Comparison of ENCODE assay signal across 27 cellular contexts in genomic region chr2:46376586-46377286, GRCh38.
DNase-seq lines count a peak whose midpoint lies in the region; ATAC-seq and TF ChIP-seq lines count a peak whose summit lies in the region.
"Had no signal": no experiment of that assay in that cellular context is flagged by ENCODE, and none has a peak within 500 bp of the region (broad histone marks: within the 10 kb centered on the region; RNA-seq: fewer than 3 reads in every experiment).

No MANE protein-coding gene starts in this region.

- H3K9ac ChIP-seq in neural progenitor cell = no peak overlapping the region
- H3K9ac ChIP-seq: BLaER1 treated with 17β-estradiol and CSF1 and Interleukin-3, amounts not matched to agents 10 nM and 100 nM had no signal

- H4K20me1 ChIP-seq in neural progenitor cell (ENCODE audit: low read depth) = no peaks in the 10 kb centered on the region
- H4K20me1 ChIP-seq: BLaER1 treated with 17β-estradiol and CSF1 and Interleukin-3, amounts not matched to agents 10 nM and 100 nM had no signal

- H3K9me3 Mint-ChIP-seq in endothelial cell (ENCODE audit: unreplicated experiment) (no peaks in the 10 kb centered on the region), neural progenitor cell (peaks cover 3% of the 10 kb centered on the region)
- H3K9me3 Mint-ChIP-seq: activated T-helper 1 cell treated with anti-CD3 and anti-CD28 coated beads, Interleukin-12 subunit alpha, Interleukin-12 subunit beta, Interleukin-2, Interleukin-4 antibody, amounts not matched to agents 30 ng/mL and 10 ng/mL and 1 ng/mL, durations not matched to agents 14 hours and 24 hours and 36 hours had no signal

- no peak for TF ChIP-seq CTCF in heart left ventricle (IDR thresholded peaks at IDR 0.05)
- no peak for TF ChIP-seq CTCF in endothelial cell (IDR thresholded peaks at IDR 0.05; ENCODE audit: unreplicated experiment)
- TF ChIP-seq CTCF in neural progenitor cell (IDR thresholded peaks at IDR 0.05) = no peak

- H2AFZ ChIP-seq in neural progenitor cell (replicated peaks) = no peak overlapping the region
- H2AFZ ChIP-seq: PC-9 had no signal

- H3K4me1 Mint-ChIP-seq in endothelial cell (ENCODE audit: unreplicated experiment) (no peaks in the 10 kb centered on the region), neural progenitor cell (no peaks in the 10 kb centered on the region)
- H3K4me1 Mint-ChIP-seq: WTC11 had no signal

- TF ChIP-seq POLR2A in heart left ventricle (IDR thresholded peaks at IDR 0.05) = no peak

- no peaks in the 10 kb centered on the region for H3F3A ChIP-seq in neural progenitor cell (ENCODE audit: low read depth)

- intact Hi-C loops in heart left ventricle (cut with DNase I) (no loop called here), cardiac septum (cut with DNase I) (no loop called here)

- H3K36me3 ChIP-seq in heart left ventricle (peaks cover 8 to 100% (median 100%) of the 10 kb centered on the region in 9 donors), neural progenitor cell (no peaks in the 10 kb centered on the region)
- H3K36me3 ChIP-seq: ovary, uterus had no signal

- peaks cover 64% of the 10 kb centered on the region for H3K36me3 Mint-ChIP-seq in endothelial cell (ENCODE audit: low read depth, unreplicated experiment)
- no peaks in the 10 kb centered on the region for H3K36me3 Mint-ChIP-seq in neural progenitor cell

- H3K27me3 ChIP-seq in heart left ventricle (no peaks in the 10 kb centered on the region), neural progenitor cell (no peaks in the 10 kb centered on the region)
- H3K27me3 ChIP-seq: BLaER1 treated with 17β-estradiol and CSF1 and Interleukin-3, amounts not matched to agents 10 nM and 100 nM; body of pancreas; gastrocnemius medialis; ovary; stomach; uterus had no signal

- H3K27ac ChIP-seq in heart left ventricle (peak overlapping the region in 7 of 12 donors; percentile 3 to 68 (median 21)), neural progenitor cell (no peak overlapping the region)
- H3K27ac ChIP-seq: BLaER1 treated with 17β-estradiol and CSF1 and Interleukin-3, amounts not matched to agents 10 nM and 100 nM; body of pancreas; ovary; PC-9 had no signal

- H3K4me1 ChIP-seq in heart left ventricle (peaks cover 0 to 35% (median 20%) of the 10 kb centered on the region in 12 donors), neural progenitor cell (no peaks in the 10 kb centered on the region)
- H3K4me1 ChIP-seq: A549, body of pancreas, uterus had no signal

- 56 to 64% (median 61%) methylated on average over 10 of the region's 10 CpGs for WGBS in heart left ventricle, 4 donors

- DNase-seq in heart left ventricle = peak in 1 of 5 donors; percentile 57
- DNase-seq in cardiac septum (ENCODE audit: low spot score) = no peak
- no peak for DNase-seq in endothelial cell (ENCODE audit: low spot score)
- DNase-seq in neural progenitor cell (ENCODE audit: low spot score) = no peak
- DNase-seq in NCI-H1417 (lab: John Stamatoyannopoulos, UW) = no peak
- DNase-seq in hippocampal formation (lab: John Stamatoyannopoulos, UW) = no peak
- no peak for DNase-seq in hepatic stellate cell (ENCODE audit: low spot score)
- no peak for DNase-seq in dedifferentiated amniotic fluid mesenchymal stem cell (ENCODE audit: extremely low spot score)
- DNase-seq: dermis blood vessel endothelial cell; GF-D8; KG1; NCI-H2081 treated with DMSO at 0.1 percent for 48 hours; NCI-H774; ovary; PC-9; stimulated activated CD4-positive, alpha-beta T cell treated with anti-CD3 and anti-CD28 coated beads, Interleukin-1b, Interleukin-23, amount 100 ng/mL, for 48 hours; stomach; T-helper 2 cell had no signal

- no peaks in the 10 kb centered on the region for H3K9me3 ChIP-seq in heart left ventricle
- H3K9me3 ChIP-seq in neural progenitor cell (ENCODE audit: low read depth) = no peaks in the 10 kb centered on the region
- H3K9me3 ChIP-seq: body of pancreas, gastrocnemius medialis, ovary, stomach, uterus had no signal

- no peaks in the 10 kb centered on the region for H3K79me2 ChIP-seq in neural progenitor cell (ENCODE audit: low read depth)

- H3K27me3 Mint-ChIP-seq in endothelial cell (ENCODE audit: unreplicated experiment) (peaks cover 7% of the 10 kb centered on the region), neural progenitor cell (ENCODE audit: insufficient read depth, low read depth) (peaks cover 3% of the 10 kb centered on the region)
- H3K27me3 Mint-ChIP-seq: activated naive CD8-positive, alpha-beta T cell had no signal

- peak in 3 of 4 donors; percentile 4 to 21 (median 11) for ATAC-seq in heart left ventricle
- ATAC-seq: body of pancreas, GM12878 had no signal

- H3K4me3 Mint-ChIP-seq in endothelial cell (ENCODE audit: unreplicated experiment) = peak overlapping the region; percentile 47
- no peak overlapping the region for H3K4me3 Mint-ChIP-seq in neural progenitor cell
- H3K4me3 Mint-ChIP-seq: activated naive CD8-positive, alpha-beta T cell; activated T-helper 1 cell treated with anti-CD3 and anti-CD28 coated beads, Interleukin-12 subunit alpha, Interleukin-12 subunit beta, Interleukin-2, Interleukin-4 antibody, amounts not matched to agents 30 ng/mL and 10 ng/mL and 1 ng/mL, durations not matched to agents 14 hours and 24 hours and 36 hours; WTC11 had no signal

- H3K4me3 ChIP-seq in heart left ventricle (no peak overlapping the region), neural progenitor cell (no peak overlapping the region)
- H3K4me3 ChIP-seq: A549; BLaER1 treated with 17β-estradiol and CSF1 and Interleukin-3, amounts not matched to agents 10 nM and 100 nM; body of pancreas; gastrocnemius medialis; GM12878; ovary; PC-9; stomach; uterus had no signal

- H3K27ac Mint-ChIP-seq in endothelial cell (ENCODE audit: unreplicated experiment) (no peak overlapping the region), neural progenitor cell (peak overlapping the region; percentile 25)
- H3K27ac Mint-ChIP-seq: activated naive CD8-positive, alpha-beta T cell; activated T-helper 1 cell treated with anti-CD3 and anti-CD28 coated beads, Interleukin-12 subunit alpha, Interleukin-12 subunit beta, Interleukin-2, Interleukin-4 antibody, amounts not matched to agents 30 ng/mL and 10 ng/mL and 1 ng/mL, durations not matched to agents 14 hours and 24 hours and 36 hours; WTC11 had no signal

- H3K4me2 ChIP-seq in neural progenitor cell = no peak overlapping the region
- H3K4me2 ChIP-seq: A549; BLaER1 treated with 17β-estradiol and CSF1 and Interleukin-3, amounts not matched to agents 10 nM and 100 nM; PC-9 had no signal
